In genomic region chr20:49308875-49309274, GRCh38 we compare ENCODE assay signal across 15 cellular contexts.
DNase-seq lines count a peak whose midpoint lies in the region; ATAC-seq and TF ChIP-seq lines count a peak whose summit lies in the region.
"Had no signal": no experiment of that assay in that cellular context is flagged by ENCODE, and none has a peak within 500 bp of the region (broad histone marks: within the 10 kb centered on the region; RNA-seq: fewer than 3 reads in every experiment).

No MANE protein-coding gene starts in this region.

- H3K27ac Mint-ChIP-seq in activated T-cell treated with anti-CD3 and anti-CD28 coated beads, Interleukin-2, amount 50 U/mL, for 24 hours, result peak overlapping the region; percentile 22
- peak overlapping the region; percentile 48 for H3K27ac Mint-ChIP-seq in activated naive CD8-positive, alpha-beta T cell treated with anti-CD3 and anti-CD28 coated beads, Interleukin-2, amount 50 U/mL, for 24 hours
- H3K27ac Mint-ChIP-seq in stimulated activated effector memory CD8-positive, alpha-beta T cell treated with anti-CD3 and anti-CD28 coated beads, Interleukin-12 subunit alpha, Interleukin-12 subunit beta, amount 100 ng/mL, for 72 hours, result no peak overlapping the region
- H3K27ac Mint-ChIP-seq: GM23338 had no signal

- H3K4me1 ChIP-seq in MM.1S (ENCODE audit: low read length), result peaks cover 2% of the 10 kb centered on the region
- H3K4me1 ChIP-seq: A549, BE2C had no signal

- no peaks in the 10 kb centered on the region for H3K79me2 ChIP-seq in MM.1S (ENCODE audit: low read length)

- no peak for TF ChIP-seq CTCF in MM.1S (IDR thresholded peaks at IDR 0.05; ENCODE audit: low read length)

- H3K36me3 ChIP-seq in MM.1S (replicated peaks; ENCODE audit: insufficient read depth, low read length), result no peaks in the 10 kb centered on the region
- H3K36me3 ChIP-seq: BE2C had no signal

- H3K9me3 ChIP-seq in MM.1S (replicated peaks; ENCODE audit: insufficient read depth, low read length), result no peaks in the 10 kb centered on the region
- H3K9me3 ChIP-seq: BE2C had no signal

- H3K27me3 ChIP-seq in MM.1S (replicated peaks; ENCODE audit: insufficient read depth, low read length), result no peaks in the 10 kb centered on the region
- H3K27me3 ChIP-seq: BE2C had no signal

- no peaks in the 10 kb centered on the region for H4K20me1 ChIP-seq in MM.1S (ENCODE audit: insufficient read depth, low read length)

- H3K9me3 Mint-ChIP-seq in activated T-cell treated with anti-CD3 and anti-CD28 coated beads, Interleukin-2, amount 50 U/mL, for 24 hours, result peaks cover 12% of the 10 kb centered on the region
- peaks cover 17% of the 10 kb centered on the region for H3K9me3 Mint-ChIP-seq in activated naive CD8-positive, alpha-beta T cell treated with anti-CD3 and anti-CD28 coated beads, Interleukin-2, amount 50 U/mL, for 24 hours
- no peaks in the 10 kb centered on the region for H3K9me3 Mint-ChIP-seq in stimulated activated effector memory CD8-positive, alpha-beta T cell treated with anti-CD3 and anti-CD28 coated beads, Interleukin-12 subunit alpha, Interleukin-12 subunit beta, amount 100 ng/mL, for 72 hours

- no peaks in the 10 kb centered on the region for H3K9me2 ChIP-seq in MM.1S (replicated peaks; ENCODE audit: insufficient read depth, low read length)

- DNase-seq in activated T-cell treated with anti-CD3 and anti-CD28 coated beads, Interleukin-2, amount 50 U/mL, for 24 hours, result no peak
- no peak for DNase-seq in activated T-cell treated with anti-CD3 and anti-CD28 coated beads for 4 hours
- peak; percentile 39 for DNase-seq in NCI-H526 treated with DMSO at 0.1 percent for 48 hours (lab: John Stamatoyannopoulos, UW)
- no peak for DNase-seq in activated naive CD8-positive, alpha-beta T cell treated with anti-CD3 and anti-CD28 coated beads, Interleukin-2, amount 50 U/mL, for 24 hours
- no peak for DNase-seq in stimulated activated effector memory CD8-positive, alpha-beta T cell treated with anti-CD3 and anti-CD28 coated beads, Interleukin-12 subunit alpha, Interleukin-12 subunit beta, amount 100 ng/mL, for 72 hours (ENCODE audit: low spot score in 2 of 2)
- DNase-seq in MM.1S, result no peak
- DNase-seq: BE2C; CD4-positive, alpha-beta memory T cell; DMS79; H7 had no signal

- H3K4me1 Mint-ChIP-seq in activated T-cell treated with anti-CD3 and anti-CD28 coated beads, Interleukin-2, amount 50 U/mL, for 24 hours (ENCODE audit: low read depth), result peaks cover 40% of the 10 kb centered on the region
- H3K4me1 Mint-ChIP-seq in activated naive CD8-positive, alpha-beta T cell treated with anti-CD3 and anti-CD28 coated beads, Interleukin-2, amount 50 U/mL, for 24 hours, result peaks cover 35% of the 10 kb centered on the region
- H3K4me1 Mint-ChIP-seq in stimulated activated effector memory CD8-positive, alpha-beta T cell treated with anti-CD3 and anti-CD28 coated beads, Interleukin-12 subunit alpha, Interleukin-12 subunit beta, amount 100 ng/mL, for 72 hours, result peaks cover 28% of the 10 kb centered on the region

- no peak overlapping the region for H3K4me3 ChIP-seq in MM.1S (ENCODE audit: low read length)
- H3K4me3 ChIP-seq: A549, GM12878, GM23338 had no signal

- no peaks in the 10 kb centered on the region for H3K36me3 Mint-ChIP-seq in activated T-cell treated with anti-CD3 and anti-CD28 coated beads, Interleukin-2, amount 50 U/mL, for 24 hours (ENCODE audit: low read depth)
- peaks cover 6% of the 10 kb centered on the region for H3K36me3 Mint-ChIP-seq in activated naive CD8-positive, alpha-beta T cell treated with anti-CD3 and anti-CD28 coated beads, Interleukin-2, amount 50 U/mL, for 24 hours (ENCODE audit: low read depth)
- H3K36me3 Mint-ChIP-seq in stimulated activated effector memory CD8-positive, alpha-beta T cell treated with anti-CD3 and anti-CD28 coated beads, Interleukin-12 subunit alpha, Interleukin-12 subunit beta, amount 100 ng/mL, for 72 hours, result no peaks in the 10 kb centered on the region

- ATAC-seq in activated naive CD8-positive, alpha-beta T cell treated with anti-CD3 and anti-CD28 coated beads, Interleukin-2, amount 50 U/mL, for 24 hours, result no peak
- ATAC-seq in stimulated activated effector memory CD8-positive, alpha-beta T cell treated with anti-CD3 and anti-CD28 coated beads, Interleukin-12 subunit alpha, Interleukin-12 subunit beta, amount 100 ng/mL, for 72 hours, result peak; percentile 43
- ATAC-seq in HG03432 (IDR thresholded peaks at IDR 0.05; ENCODE audit: unreplicated experiment), result no peak
- ATAC-seq: A549, GM12878, GM23338 had no signal

- H3K27me3 Mint-ChIP-seq in activated T-cell treated with anti-CD3 and anti-CD28 coated beads, Interleukin-2, amount 50 U/mL, for 24 hours, result no peaks in the 10 kb centered on the region
- H3K27me3 Mint-ChIP-seq in activated naive CD8-positive, alpha-beta T cell treated with anti-CD3 and anti-CD28 coated beads, Interleukin-2, amount 50 U/mL, for 24 hours, result no peaks in the 10 kb centered on the region

- H3K27ac ChIP-seq in MM.1S (ENCODE audit: low read length), result no peak overlapping the region
- H3K27ac ChIP-seq: A549, C4-2B had no signal

- H3K9ac ChIP-seq in MM.1S (ENCODE audit: low read length), result no peak overlapping the region

- H3F3A ChIP-seq in MM.1S (ENCODE audit: insufficient read depth, low read length), result no peaks in the 10 kb centered on the region

- no peak overlapping the region for H3K4me2 ChIP-seq in MM.1S (ENCODE audit: low read depth, low read length)
- H3K4me2 ChIP-seq: A549, GM23338 had no signal

- no peak overlapping the region for H3K4me3 Mint-ChIP-seq in activated T-cell treated with anti-CD3 and anti-CD28 coated beads, Interleukin-2, amount 50 U/mL, for 24 hours
- no peak overlapping the region for H3K4me3 Mint-ChIP-seq in activated naive CD8-positive, alpha-beta T cell treated with anti-CD3 and anti-CD28 coated beads, Interleukin-2, amount 50 U/mL, for 24 hours
- no peak overlapping the region for H3K4me3 Mint-ChIP-seq in stimulated activated effector memory CD8-positive, alpha-beta T cell treated with anti-CD3 and anti-CD28 coated beads, Interleukin-12 subunit alpha, Interleukin-12 subunit beta, amount 100 ng/mL, for 72 hours
- H3K4me3 Mint-ChIP-seq: CD4-positive, alpha-beta memory T cell; GM23338 had no signal

- H2AFZ ChIP-seq in MM.1S (ENCODE audit: low read length), result no peak overlapping the region
- H2AFZ ChIP-seq: GM23338 had no signal
